In the genomic region with DNA sequence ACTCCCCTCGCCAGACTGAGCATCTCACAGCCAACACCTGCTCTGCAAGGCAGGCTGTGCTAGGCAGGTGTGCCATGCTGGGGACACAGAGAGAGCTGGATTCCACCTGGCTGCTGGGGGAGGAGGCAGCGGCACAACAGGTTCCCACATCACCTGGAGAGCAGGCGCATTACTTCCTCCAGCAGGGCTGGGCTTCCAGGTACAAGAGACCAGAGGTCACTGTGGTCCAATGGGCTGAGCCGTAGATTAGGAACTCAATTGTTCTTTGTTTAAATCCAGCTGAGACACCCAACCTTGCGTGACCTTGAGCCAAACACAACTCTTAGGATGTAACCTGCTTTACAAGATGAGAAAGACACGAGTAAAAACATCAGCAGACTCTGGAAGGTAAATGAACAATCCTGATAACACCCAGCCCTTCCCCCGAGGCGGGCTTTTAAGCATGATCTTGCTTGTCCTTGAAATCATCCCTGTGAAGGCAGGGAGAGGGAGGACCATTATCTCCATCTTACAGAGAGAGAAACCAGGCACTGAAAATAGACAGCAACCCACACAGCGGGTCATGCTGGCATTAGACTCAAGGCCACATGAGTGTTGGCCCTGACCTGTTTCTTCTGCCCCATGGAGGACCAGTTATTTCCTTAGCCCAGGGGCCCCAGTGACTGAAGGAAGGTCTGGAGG, we compare ENCODE assay signal across 2 cellular contexts.
TF ChIP-seq lines count a peak whose summit lies in the region.

No MANE protein-coding gene starts in this region.

TF ChIP-seq in GM23338, 12 proteins besides CTCF, POLR2A, EP300 and RAD21:
- TF ChIP-seq JUNB (IDR thresholded peaks at IDR 0.05; ENCODE audit: unreplicated experiment) (no peak), REST (IDR thresholded peaks at IDR 0.05; ENCODE audit: unreplicated experiment) (no peak)
- TF ChIP-seq, protein P1, sequence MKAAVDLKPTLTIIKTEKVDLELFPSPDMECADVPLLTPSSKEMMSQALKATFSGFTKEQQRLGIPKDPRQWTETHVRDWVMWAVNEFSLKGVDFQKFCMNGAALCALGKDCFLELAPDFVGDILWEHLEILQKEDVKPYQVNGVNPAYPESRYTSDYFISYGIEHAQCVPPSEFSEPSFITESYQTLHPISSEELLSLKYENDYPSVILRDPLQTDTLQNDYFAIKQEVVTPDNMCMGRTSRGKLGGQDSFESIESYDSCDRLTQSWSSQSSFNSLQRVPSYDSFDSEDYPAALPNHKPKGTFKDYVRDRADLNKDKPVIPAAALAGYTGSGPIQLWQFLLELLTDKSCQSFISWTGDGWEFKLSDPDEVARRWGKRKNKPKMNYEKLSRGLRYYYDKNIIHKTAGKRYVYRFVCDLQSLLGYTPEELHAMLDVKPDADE (IDR thresholded peaks at IDR 0.05): no peak

TF ChIP-seq in H1, 55 proteins besides CTCF, POLR2A, EP300 and RAD21:
- peak; percentile 80; the same call in 1 of the 2 replicates for TF ChIP-seq TCF12 (IDR thresholded peaks at IDR 0.05; ENCODE audit: low read depth, low read length)
- no peak for TF ChIP-seq CHD2 (IDR thresholded peaks at IDR 0.05; ENCODE audit: low read length)
- peak; percentile 37 for TF ChIP-seq ASH2L (IDR thresholded peaks at IDR 0.05; ENCODE audit: low read length)
TF ChIP-seq in H1: peak in this region for 2.
